In the genomic region with DNA sequence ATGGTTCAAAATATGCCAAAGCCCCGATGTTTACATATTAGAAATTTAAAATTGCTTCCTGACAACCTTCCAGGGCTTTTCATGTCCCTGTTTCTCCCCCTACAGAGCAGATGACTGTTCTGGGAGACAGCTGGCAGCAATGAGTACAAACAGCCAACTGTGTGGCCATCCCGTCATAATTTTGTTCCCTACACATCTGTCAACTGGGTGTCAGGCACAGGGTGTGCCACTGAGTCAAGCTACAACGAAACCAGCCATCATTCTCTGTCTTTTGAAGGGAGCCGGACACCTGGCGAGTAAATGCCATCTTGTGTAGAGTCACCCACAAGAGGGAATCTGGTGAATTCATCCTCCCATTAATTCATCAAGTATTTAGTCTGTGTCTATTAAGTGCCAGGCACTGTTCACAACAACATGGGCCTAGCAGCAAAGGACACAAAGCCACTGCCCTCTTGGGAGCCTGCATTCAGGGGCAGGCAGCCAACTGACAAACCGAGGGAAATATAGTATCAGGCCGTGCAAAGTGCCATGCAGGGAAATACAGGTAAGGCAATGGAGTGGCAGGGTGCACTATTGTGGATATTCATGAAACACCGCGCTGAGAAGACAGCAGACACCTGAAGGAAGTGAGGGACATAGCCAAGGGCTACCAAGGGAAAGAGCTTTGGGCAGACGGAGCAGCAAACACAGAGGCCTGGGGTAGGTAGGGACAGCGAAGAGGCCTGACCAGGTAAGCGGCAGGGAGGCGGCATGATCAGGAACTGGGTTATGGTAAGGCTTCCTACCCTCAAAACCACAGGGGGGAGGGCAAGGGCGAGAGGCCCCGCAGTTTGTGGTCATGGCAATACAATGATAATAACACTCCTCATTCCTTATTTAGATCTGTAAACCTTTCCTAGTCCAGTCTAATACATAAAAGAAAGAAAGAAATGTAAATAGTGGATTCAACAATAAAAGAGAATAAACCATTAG, we compare ENCODE assay signal across 9 cellular contexts.
DNase-seq lines count a peak whose midpoint lies in the region; ATAC-seq and TF ChIP-seq lines count a peak whose summit lies in the region.
"Had no signal": no experiment of that assay in that cellular context is flagged by ENCODE, and none has a peak within 500 bp of the region (broad histone marks: within the 10 kb centered on the region; RNA-seq: fewer than 3 reads in every experiment).

No MANE protein-coding gene starts in this region.

- intact Hi-C loops in left cardiac atrium (cut with DNase I) (no loop called here), heart right ventricle (cut with DNase I) (no loop called here)

- peaks cover 41% of the 10 kb centered on the region for H3F3A ChIP-seq in MM.1S (ENCODE audit: insufficient read depth, low read length)

- no peaks in the 10 kb centered on the region for H3K27me3 Mint-ChIP-seq in CD4-positive, CD25-positive, alpha-beta regulatory T cell
- no peaks in the 10 kb centered on the region for H3K27me3 Mint-ChIP-seq in activated naive CD8-positive, alpha-beta T cell

- peak overlapping the region; percentile 81 for H3K4me3 ChIP-seq in CD4-positive, CD25-positive, alpha-beta regulatory T cell (ENCODE audit: low read depth, low read length)
- no peak overlapping the region for H3K4me3 ChIP-seq in MM.1S (ENCODE audit: low read length)
- H3K4me3 ChIP-seq in heart right ventricle: no peak overlapping the region

- WGBS in heart right ventricle, 2 donors: 93 to 94% methylated on average over 15 of the region's 15 CpGs

- peaks cover 38% of the 10 kb centered on the region for H3K36me3 Mint-ChIP-seq in CD4-positive, CD25-positive, alpha-beta regulatory T cell
- H3K36me3 Mint-ChIP-seq in activated naive CD8-positive, alpha-beta T cell: peaks cover 16% of the 10 kb centered on the region

- H3K4me3 Mint-ChIP-seq in CD4-positive, CD25-positive, alpha-beta regulatory T cell: peak overlapping the region; percentile 85 to 93 (median 88)
- peak overlapping the region; percentile 85 for H3K4me3 Mint-ChIP-seq in activated naive CD8-positive, alpha-beta T cell

- peak overlapping the region; percentile 96 for H3K27ac ChIP-seq in CD4-positive, CD25-positive, alpha-beta regulatory T cell (ENCODE audit: insufficient read depth, low read length, poor library complexity, severe bottlenecking)
- H3K27ac ChIP-seq in MM.1S (ENCODE audit: low read length) (peak overlapping the region; percentile 96; the same call in 1 of the 2 replicates), heart right ventricle (peak overlapping the region in 1 of 10 donors; percentile 70)

- H3K27ac Mint-ChIP-seq in CD4-positive, CD25-positive, alpha-beta regulatory T cell: peak overlapping the region; percentile 96 to 100 (median 96)
- peak overlapping the region; percentile 94 for H3K27ac Mint-ChIP-seq in activated naive CD8-positive, alpha-beta T cell

- peaks cover 99% of the 10 kb centered on the region for H3K4me1 ChIP-seq in CD4-positive, CD25-positive, alpha-beta regulatory T cell (ENCODE audit: control insufficient read depth, insufficient read depth, low read length, poor library complexity, severe bottlenecking)
- peaks cover 54% of the 10 kb centered on the region for H3K4me1 ChIP-seq in MM.1S (ENCODE audit: low read length)
- peaks cover 0 to 90% (median 7%) of the 10 kb centered on the region in 9 donors for H3K4me1 ChIP-seq in heart right ventricle

- peaks cover 88% of the 10 kb centered on the region for H3K79me2 ChIP-seq in MM.1S (ENCODE audit: low read length)

- peaks cover 0 to 4% (median 2%) of the 10 kb centered on the region in 7 donors for H3K9me3 Mint-ChIP-seq in CD4-positive, CD25-positive, alpha-beta regulatory T cell
- H3K9me3 Mint-ChIP-seq in activated naive CD8-positive, alpha-beta T cell (ENCODE audit: low read depth): peaks cover 3% of the 10 kb centered on the region

- no peak overlapping the region for H3K9ac ChIP-seq in MM.1S (ENCODE audit: low read length)

- POLR2A ChIA-PET in GM10248 (lab: Yijun Ruan, JAX): no interaction called here

- H3K36me3 ChIP-seq in CD4-positive, CD25-positive, alpha-beta regulatory T cell (ENCODE audit: control insufficient read depth, insufficient read depth, low read length): peaks cover under 1% of the 10 kb centered on the region
- peaks cover 3% of the 10 kb centered on the region; the same call in 1 of the 2 replicates for H3K36me3 ChIP-seq in MM.1S (replicated peaks; ENCODE audit: insufficient read depth, low read length)
- peaks cover 0 to 1% (median 0%) of the 10 kb centered on the region in 9 donors for H3K36me3 ChIP-seq in heart right ventricle

- CTCF ChIA-PET in GM10248 (lab: Yijun Ruan, JAX): interaction anchor here (1.7 kb wide), 1 partner anchor 41 kb away, joined by 4 read pairs; no protein-coding TSS in a partner anchor

- H4K20me1 ChIP-seq in MM.1S (ENCODE audit: insufficient read depth, low read length): no peaks in the 10 kb centered on the region

- no peak for TF ChIP-seq CTCF in MM.1S (IDR thresholded peaks at IDR 0.05; ENCODE audit: low read length)
- TF ChIP-seq CTCF in GM10248 (IDR thresholded peaks at IDR 0.05; ENCODE audit: control extremely low read depth, extremely low read depth, low read depth, missing control alignments): no peak
- TF ChIP-seq CTCF in heart right ventricle (IDR thresholded peaks at IDR 0.05): no peak

- no peak overlapping the region for H3K4me2 ChIP-seq in MM.1S (ENCODE audit: low read depth, low read length)

- peaks cover 57 to 96% (median 84%) of the 10 kb centered on the region in 4 donors for H3K4me1 Mint-ChIP-seq in CD4-positive, CD25-positive, alpha-beta regulatory T cell
- H3K4me1 Mint-ChIP-seq in activated naive CD8-positive, alpha-beta T cell (ENCODE audit: low read depth): peaks cover 95% of the 10 kb centered on the region

- peak in 2 of 3 donors; percentile 25 to 49 for DNase-seq in CD4-positive, CD25-positive, alpha-beta regulatory T cell
- DNase-seq in MM.1S (no peak), myocyte (ENCODE audit: low read depth) (peak; percentile 72), left cardiac atrium (no peak), GM10248 (ENCODE audit: extremely low spot score) (no peak), heart right ventricle (no peak)
- DNase-seq: cerebellar nuclear complex had no signal

- no peaks in the 10 kb centered on the region for H3K9me2 ChIP-seq in MM.1S (replicated peaks; ENCODE audit: insufficient read depth, low read length)

- no peaks in the 10 kb centered on the region for H3K9me3 ChIP-seq in CD4-positive, CD25-positive, alpha-beta regulatory T cell (ENCODE audit: control insufficient read depth in 2 of 2, low read length in 2 of 2)
- H3K9me3 ChIP-seq in MM.1S (replicated peaks; ENCODE audit: insufficient read depth, low read length) (no peaks in the 10 kb centered on the region), heart right ventricle (peaks cover 0 to 2% (median 0%) of the 10 kb centered on the region in 11 donors)

- ATAC-seq in CD4-positive, CD25-positive, alpha-beta regulatory T cell (ENCODE audit: low read depth in 2 of 2): no peak
- ATAC-seq in GM19452 (IDR thresholded peaks at IDR 0.05; ENCODE audit: unreplicated experiment): no peak
- ATAC-seq in left cardiac atrium: no peak
- ATAC-seq in heart right ventricle: no peak

- no peaks in the 10 kb centered on the region for H3K27me3 ChIP-seq in CD4-positive, CD25-positive, alpha-beta regulatory T cell (ENCODE audit: control insufficient read depth, insufficient read depth, low read length)
- H3K27me3 ChIP-seq in MM.1S (replicated peaks; ENCODE audit: insufficient read depth, low read length) (no peaks in the 10 kb centered on the region), heart right ventricle (no peaks in the 10 kb centered on the region)

- no peak overlapping the region for H2AFZ ChIP-seq in MM.1S (ENCODE audit: low read length)

Comparison
In these comparisons a context has a peak if more than half of its experiments do, and no peak if none do; other contexts are left out.
1. DNase-seq: peak in CD4-positive, CD25-positive, alpha-beta regulatory T cell (2 of 3) and myocyte (single experiment); none in MM.1S (single experiment), left cardiac atrium (single experiment), GM10248 (single experiment) and heart right ventricle (0 of 2).